In genomic region chr4:11393551-11393950, GRCh38 we compare ENCODE assay signal across 8 cellular contexts. TPM values are rescaled to one million over a fixed set of nuclear protein-coding genes. Genes with fewer than 3 reads are reported as not detected.
"Had no signal": no experiment of that assay in that cellular context is flagged by ENCODE, and none has a peak within 500 bp of the region (broad histone marks: within the 10 kb centered on the region; RNA-seq: fewer than 3 reads in every experiment).

No MANE protein-coding gene starts in this region.

- H3K27me3 Mint-ChIP-seq: IgD-negative memory B cell had no signal

- H3K4me3 Mint-ChIP-seq: H9, IgD-negative memory B cell had no signal

- H3K9ac ChIP-seq: GM23248 had no signal

- H2AFZ ChIP-seq: GM23248 had no signal

- H3K9me3 Mint-ChIP-seq: H9, IgD-negative memory B cell had no signal

- DNase-seq: GM23248, GOT3, H9, HCEC 1CT, KBM-7 had no signal

- H3K4me3 ChIP-seq: GM23248 had no signal

- H3K27ac ChIP-seq: GM23248, HL-60 had no signal

- H3K27ac Mint-ChIP-seq: H9 had no signal

- ATAC-seq: HepG2 had no signal

RNA-seq across cellular contexts. Expression of gene HS3ST1, which starts 35.1 kb away (rescaled TPM):
- total RNA-seq: GM23248, HepG2 had no signal
- polyA plus RNA-seq: GM23248, HepG2 had no signal
